Comparison of ENCODE assay signal across 8 cellular contexts in genomic region chr6:170612256-170612804, GRCh38. TPM values are rescaled to one million over a fixed set of nuclear protein-coding genes. Genes with fewer than 3 reads are reported as not detected.
DNase-seq lines count a peak whose midpoint lies in the region; ATAC-seq, FAIRE-seq and TF ChIP-seq lines count a peak whose summit lies in the region.
"Not testable (repeated sequence)": the region's sequence is repeated elsewhere in the genome, so short reads cannot be mapped to it uniquely, and the experiment has no call there.

No MANE protein-coding gene starts in this region.

- ATAC-seq in GM19397 (IDR thresholded peaks at IDR 0.05; ENCODE audit: unreplicated experiment), result peak; percentile 88
- peak; percentile 76 for ATAC-seq in HG03097 (IDR thresholded peaks at IDR 0.05; ENCODE audit: low FRiP score, unreplicated experiment)
- ATAC-seq in SK-N-SH treated with all-trans-retinoic acid at 6 μM for 48 hours, result peak; percentile 79
- peak; percentile 93 for ATAC-seq in activated naive CD8-positive, alpha-beta T cell treated with anti-CD3 and anti-CD28 coated beads, Interleukin-2, amount 10 ng/mL, durations not matched to agents 7 days and 5 days (ENCODE audit: low read depth)
- ATAC-seq in left ventricle myocardium superior, result peak; percentile 98
- peak; percentile 83 to 95 (median 91) for ATAC-seq in pancreas

- not testable (repeated sequence) for DNase-seq in CD8-positive, alpha-beta memory T cell; H9; activated naive CD8-positive, alpha-beta T cell treated with anti-CD3 and anti-CD28 coated beads, Interleukin-2, amount 10 ng/mL, durations not matched to agents 7 days and 5 days; left ventricle myocardium superior; pancreas

- not testable (repeated sequence) for H2BK12ac ChIP-seq in H9 (ENCODE audit: insufficient read length, low read depth, low read length)

- not testable (repeated sequence) for H3K14ac ChIP-seq in H9 (ENCODE audit: insufficient read depth, low read length)

- not testable (repeated sequence) for H2BK120ac ChIP-seq in H9 (ENCODE audit: low read depth, low read length, poor library complexity, severe bottlenecking)

- not testable (repeated sequence) for H3K27ac ChIP-seq in CD8-positive, alpha-beta memory T cell (ENCODE audit: low read depth, low read length); H9 (ENCODE audit: insufficient read length, low read depth, low read length); pancreas

- not testable (repeated sequence) for H3K9me3 Mint-ChIP-seq in CD8-positive, alpha-beta memory T cell; H9; activated naive CD8-positive, alpha-beta T cell treated with anti-CD3 and anti-CD28 coated beads, Interleukin-2, amount 10 ng/mL, durations not matched to agents 7 days and 5 days

- not testable (repeated sequence) for H3K56ac ChIP-seq in H9 (ENCODE audit: insufficient read length, low read depth, low read length)

- not testable (repeated sequence) for H3K23me2 ChIP-seq in H9 (ENCODE audit: insufficient read length, low read depth, low read length, poor library complexity, severe bottlenecking)

- WGBS in H9 (ENCODE audit: extremely low coverage, insufficient read length, low lambda C conversion rate), result no CpG with 5 or more reads among the region's 55 CpGs
- 1% methylated on average over 9 to 33 of the region's 55 CpGs for WGBS in pancreas, 2 donors

- not testable (repeated sequence) for H2AK5ac ChIP-seq in H9 (ENCODE audit: insufficient read length, low read length)

- H3K36me3 Mint-ChIP-seq in CD8-positive, alpha-beta memory T cell; H9 (ENCODE audit: insufficient read depth in 1 of 3, low read depth in 3 of 3); activated naive CD8-positive, alpha-beta T cell treated with anti-CD3 and anti-CD28 coated beads, Interleukin-2, amount 10 ng/mL, durations not matched to agents 7 days and 5 days: not testable (repeated sequence)

- not testable (repeated sequence) for H3K4me3 ChIP-seq in CD8-positive, alpha-beta memory T cell (ENCODE audit: low read length)
- H3K4me3 ChIP-seq in pancreas, result peak overlapping the region in 1 of 4 donors; percentile 12

- not testable (repeated sequence) for H3K9ac ChIP-seq in H9 (ENCODE audit: extremely low read depth, insufficient read length, low read length)

- FAIRE-seq in pancreas (lab: Jason Lieb, UNC), result not testable (repeated sequence)

- peaks cover 25 to 40% of the 10 kb centered on the region in 2 donors for H3K27me3 Mint-ChIP-seq in CD8-positive, alpha-beta memory T cell
- peaks cover 14% of the 10 kb centered on the region for H3K27me3 Mint-ChIP-seq in H9 (ENCODE audit: low read depth)
- H3K27me3 Mint-ChIP-seq in activated naive CD8-positive, alpha-beta T cell treated with anti-CD3 and anti-CD28 coated beads, Interleukin-2, amount 10 ng/mL, durations not matched to agents 7 days and 5 days, result peaks cover 41% of the 10 kb centered on the region

- H3K4me1 ChIP-seq in CD8-positive, alpha-beta memory T cell (ENCODE audit: insufficient read depth, low read length); H9 (ENCODE audit: insufficient read depth, low read length); pancreas: not testable (repeated sequence)

- POLR2A ChIA-PET in CD8-positive, alpha-beta memory T cell (lab: Charles Lee); activated naive CD8-positive, alpha-beta T cell treated with anti-CD3 and anti-CD28 coated beads, Interleukin-2, amount 10 ng/mL, durations not matched to agents 7 days and 5 days (lab: Charles Lee): not testable (repeated sequence)

- not testable (repeated sequence) for H3K4me2 ChIP-seq in H9 (ENCODE audit: insufficient read depth, insufficient read length, low read length)

- H3K79me1 ChIP-seq in H9 (ENCODE audit: insufficient read depth, low read depth, low read length, poor library complexity, severe bottlenecking), result not testable (repeated sequence)

- H3K18ac ChIP-seq in H9 (ENCODE audit: insufficient read length, low read depth, low read length), result not testable (repeated sequence)

- H3K27me3 ChIP-seq in CD8-positive, alpha-beta memory T cell (ENCODE audit: insufficient read depth, low read length, poor library complexity, severe bottlenecking); H9 (ENCODE audit: insufficient read depth, low read length); pancreas: not testable (repeated sequence)

- H3K27ac Mint-ChIP-seq in CD8-positive, alpha-beta memory T cell; H9; activated naive CD8-positive, alpha-beta T cell treated with anti-CD3 and anti-CD28 coated beads, Interleukin-2, amount 10 ng/mL, durations not matched to agents 7 days and 5 days: not testable (repeated sequence)

- not testable (repeated sequence) for H4K8ac ChIP-seq in H9 (replicated peaks; ENCODE audit: insufficient read length, low read depth, low read length)

- H3K9me3 ChIP-seq in CD8-positive, alpha-beta memory T cell (ENCODE audit: low read length); H9 (ENCODE audit: control insufficient read depth, low read depth, low read length); pancreas: not testable (repeated sequence)

- not testable (repeated sequence) for H3T11ph ChIP-seq in H9 (ENCODE audit: low read length)

- intact Hi-C loops in left ventricle myocardium superior (cut with micrococcal nuclease); pancreas (cut with DNase I): not testable (repeated sequence)

- not testable (repeated sequence) for H2BK20ac ChIP-seq in H9 (ENCODE audit: low read depth, low read length, poor library complexity, severe bottlenecking)

- CTCF ChIA-PET in CD8-positive, alpha-beta memory T cell (lab: Charles Lee), result not testable (repeated sequence)

- H3K4ac ChIP-seq in H9 (ENCODE audit: low read depth, low read length), result not testable (repeated sequence)

- H4K91ac ChIP-seq in H9 (ENCODE audit: insufficient read length, low read depth, low read length), result not testable (repeated sequence)

- not testable (repeated sequence) for H2AFZ ChIP-seq in H9 (ENCODE audit: low read length)

- H3K79me2 ChIP-seq in H9 (ENCODE audit: insufficient read depth, low read length), result not testable (repeated sequence)

- not testable (repeated sequence) for H3K23ac ChIP-seq in H9 (ENCODE audit: insufficient read length, low read depth, low read length)

- H3K36me3 ChIP-seq in CD8-positive, alpha-beta memory T cell (ENCODE audit: insufficient read depth, low read length); pancreas: not testable (repeated sequence)

- H2BK5ac ChIP-seq in H9 (ENCODE audit: insufficient read length, low read length), result not testable (repeated sequence)

- not testable (repeated sequence) for TF ChIP-seq CTCF in H9 (conservative IDR thresholded peaks at IDR 0.05); pancreas (IDR thresholded peaks at IDR 0.05)

- not testable (repeated sequence) for H2BK15ac ChIP-seq in H9 (ENCODE audit: low read depth, low read length)

- H3K4me3 Mint-ChIP-seq in CD8-positive, alpha-beta memory T cell, result peak overlapping the region in 4 of 7 donors; percentile 54 to 68 (median 56)
- peak overlapping the region; percentile 65 to 76 for H3K4me3 Mint-ChIP-seq in H9
- peak overlapping the region; percentile 68 for H3K4me3 Mint-ChIP-seq in activated naive CD8-positive, alpha-beta T cell treated with anti-CD3 and anti-CD28 coated beads, Interleukin-2, amount 10 ng/mL, durations not matched to agents 7 days and 5 days

- not testable (repeated sequence) for H3K4me1 Mint-ChIP-seq in CD8-positive, alpha-beta memory T cell; H9; activated naive CD8-positive, alpha-beta T cell treated with anti-CD3 and anti-CD28 coated beads, Interleukin-2, amount 10 ng/mL, durations not matched to agents 7 days and 5 days

- H4K20me1 ChIP-seq in H9 (ENCODE audit: control insufficient read depth, insufficient read depth, insufficient read length), result not testable (repeated sequence)

- not testable (repeated sequence) for H4K5ac ChIP-seq in H9 (ENCODE audit: insufficient read length, low read depth, low read length)

RNA-seq across cellular contexts. Expression of gene PDCD2, which starts 27.9 kb away (rescaled TPM):
- 100 to 1,000 TPM; 155 to 158 TPM for total RNA-seq in CD8-positive, alpha-beta memory T cell
- 115 TPM for polyA plus RNA-seq in CD8-positive, alpha-beta memory T cell
- total RNA-seq in H9 (2021), result 78.5 and 82.1 TPM in 2 replicates
- 10 to 100 TPM; 68.1 to 74.9 TPM for total RNA-seq in activated naive CD8-positive, alpha-beta T cell treated with anti-CD3 and anti-CD28 coated beads, Interleukin-2, amount 10 ng/mL, durations not matched to agents 7 days and 5 days
- 28.7 TPM for total RNA-seq in left ventricle myocardium superior
- 10 to 100 TPM; 28.9 to 45.0 (median 36.9) TPM for total RNA-seq in pancreas
- polyA plus RNA-seq in pancreas, result 10 to 100 TPM; 28.2 to 33.4 TPM

RNA-seq across cellular contexts. Expression of gene TBP, which starts 58.2 kb away (rescaled TPM):
- 10 to 100 TPM; 26.0 to 28.2 TPM for total RNA-seq in CD8-positive, alpha-beta memory T cell
- polyA plus RNA-seq in CD8-positive, alpha-beta memory T cell, result 23.0 TPM
- total RNA-seq in H9 (2021) (22.6 and 24.3 TPM in 2 replicates), left ventricle myocardium superior (8.8 TPM), pancreas (1 to 10 TPM; 4.5 to 7.0 (median 6.4) TPM)
- 10 to 100 TPM; 28.2 to 29.6 TPM for total RNA-seq in activated naive CD8-positive, alpha-beta T cell treated with anti-CD3 and anti-CD28 coated beads, Interleukin-2, amount 10 ng/mL, durations not matched to agents 7 days and 5 days
- polyA plus RNA-seq in pancreas, result 10 to 100 TPM in 1 of 2 donors, 1 to 10 TPM in 1; 6.7 to 17.3 TPM

RNA-seq across cellular contexts. Expression of gene PSMB1, which starts 59.2 kb away (rescaled TPM):
- total RNA-seq in CD8-positive, alpha-beta memory T cell, result 100 to 1,000 TPM; 296 to 298 TPM
- 478 TPM for polyA plus RNA-seq in CD8-positive, alpha-beta memory T cell
- total RNA-seq in H9 (2021) (245 and 252 TPM in 2 replicates), left ventricle myocardium superior (138 TPM), pancreas (10 to 100 TPM; 37.9 to 73.3 (median 61.3) TPM)
- 100 to 1,000 TPM; 135 to 137 TPM for total RNA-seq in activated naive CD8-positive, alpha-beta T cell treated with anti-CD3 and anti-CD28 coated beads, Interleukin-2, amount 10 ng/mL, durations not matched to agents 7 days and 5 days
- polyA plus RNA-seq in pancreas, result 100 to 1,000 TPM; 102 to 174 TPM
